17 cellular contexts compared by ENCODE assay signal in the genomic region with DNA sequence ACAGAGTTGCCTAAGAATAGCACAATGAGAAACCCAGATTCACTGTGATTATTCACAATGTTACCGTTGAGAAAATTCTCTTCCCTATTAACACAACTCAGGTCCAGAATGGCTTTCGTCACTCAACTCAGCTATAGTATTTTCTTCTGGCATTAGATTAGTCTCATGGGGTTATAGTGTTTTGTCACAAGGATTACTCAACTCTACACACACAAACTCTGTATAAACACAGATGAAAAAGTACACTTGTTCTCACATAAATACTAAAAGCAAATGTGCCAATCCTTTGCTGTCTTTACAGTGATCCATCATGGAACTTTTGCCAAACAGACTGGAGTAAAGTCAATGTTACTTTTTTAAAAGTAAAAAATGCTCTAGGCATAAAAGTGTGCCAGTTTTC.
"Had no signal": no experiment of that assay in that cellular context is flagged by ENCODE, and none has a peak within 500 bp of the region (broad histone marks: within the 10 kb centered on the region; RNA-seq: fewer than 3 reads in every experiment).

No MANE protein-coding gene starts in this region.

- H3K36me3 ChIP-seq: heart left ventricle had no signal

- H3K4me1 Mint-ChIP-seq: activated CD8-positive, alpha-beta memory T cell treated with anti-CD3 and anti-CD28 coated beads, Interleukin-2, amount 10 ng/mL, durations not matched to agents 7 days and 5 days; memory B cell had no signal

- H3K4me3 ChIP-seq: heart left ventricle, testis had no signal

- H3K4me3 Mint-ChIP-seq: activated CD8-positive, alpha-beta memory T cell treated with anti-CD3 and anti-CD28 coated beads, Interleukin-2, amount 10 ng/mL, durations not matched to agents 7 days and 5 days; activated T-cell treated with anti-CD3 and anti-CD28 coated beads, Interleukin-2, amount 50 U/mL, for 4 hours; memory B cell; nephron had no signal

- ATAC-seq: activated CD8-positive, alpha-beta memory T cell treated with anti-CD3 and anti-CD28 coated beads, Interleukin-2, amount 10 ng/mL, durations not matched to agents 7 days and 5 days; activated naive CD4-positive, alpha-beta T cell treated with anti-CD3 and anti-CD28 coated beads, Interleukin-2, amount 50 U/mL, for 72 hours; activated T-cell treated with anti-CD3 and anti-CD28 coated beads, Interleukin-2, amount 50 U/mL, for 4 hours; heart left ventricle; left lobe of liver; stimulated activated naive CD8-positive, alpha-beta T cell treated with anti-CD3 and anti-CD28 coated beads, Interleukin-15, Interleukin-2, amounts not matched to agents 100 U/mL and 50 U/mL, for 24 hours had no signal

- DNase-seq: activated CD4-positive, alpha-beta T cell treated with anti-CD3 and anti-CD28 coated beads for 1 hour; activated CD4-positive, alpha-beta T cell treated with anti-CD3 and anti-CD28 coated beads, Interleukin-2, amount 50 U/mL, for 48 hours; activated CD8-positive, alpha-beta memory T cell treated with anti-CD3 and anti-CD28 coated beads, Interleukin-2, amount 10 ng/mL, durations not matched to agents 7 days and 5 days; activated effector memory CD4-positive, alpha-beta T cell treated with anti-CD3 and anti-CD28 coated beads, Interleukin-2, amount 50 U/mL, for 16 hours; activated T-cell treated with anti-CD3 and anti-CD28 coated beads, Interleukin-2, amount 50 U/mL, for 4 hours; anterior cingulate cortex; foreskin melanocyte; heart left ventricle; stimulated activated CD4-positive, alpha-beta T cell treated with anti-CD3 and anti-CD28 coated beads, Interleukin-4, amount 100 ng/mL, for 1 hour; stimulated activated CD8-positive, alpha-beta memory T cell treated with anti-CD3 and anti-CD28 coated beads, Interleukin-4, amount 100 ng/mL, for 48 hours; stimulated activated naive CD8-positive, alpha-beta T cell treated with anti-CD3 and anti-CD28 coated beads, Interleukin-15, Interleukin-2, amounts not matched to agents 100 U/mL and 50 U/mL, for 24 hours; T1000; testis had no signal

- H3K27ac ChIP-seq: heart left ventricle, testis had no signal

- H3K9me3 ChIP-seq: testis had no signal

- H3K36me3 Mint-ChIP-seq: activated CD8-positive, alpha-beta memory T cell treated with anti-CD3 and anti-CD28 coated beads, Interleukin-2, amount 10 ng/mL, durations not matched to agents 7 days and 5 days; activated naive CD4-positive, alpha-beta T cell treated with anti-CD3 and anti-CD28 coated beads, Interleukin-2, amount 50 U/mL, for 72 hours; memory B cell had no signal

- H3K27me3 Mint-ChIP-seq: activated CD8-positive, alpha-beta memory T cell treated with anti-CD3 and anti-CD28 coated beads, Interleukin-2, amount 10 ng/mL, durations not matched to agents 7 days and 5 days; memory B cell had no signal

- H3K4me1 ChIP-seq: heart left ventricle, testis had no signal

- H3K27ac Mint-ChIP-seq: activated CD8-positive, alpha-beta memory T cell treated with anti-CD3 and anti-CD28 coated beads, Interleukin-2, amount 10 ng/mL, durations not matched to agents 7 days and 5 days; activated naive CD4-positive, alpha-beta T cell treated with anti-CD3 and anti-CD28 coated beads, Interleukin-2, amount 50 U/mL, for 72 hours; memory B cell had no signal

- H3K27me3 ChIP-seq: heart left ventricle, testis had no signal
